Comparison of ENCODE assay signal across 1 cellular context in the genomic region with DNA sequence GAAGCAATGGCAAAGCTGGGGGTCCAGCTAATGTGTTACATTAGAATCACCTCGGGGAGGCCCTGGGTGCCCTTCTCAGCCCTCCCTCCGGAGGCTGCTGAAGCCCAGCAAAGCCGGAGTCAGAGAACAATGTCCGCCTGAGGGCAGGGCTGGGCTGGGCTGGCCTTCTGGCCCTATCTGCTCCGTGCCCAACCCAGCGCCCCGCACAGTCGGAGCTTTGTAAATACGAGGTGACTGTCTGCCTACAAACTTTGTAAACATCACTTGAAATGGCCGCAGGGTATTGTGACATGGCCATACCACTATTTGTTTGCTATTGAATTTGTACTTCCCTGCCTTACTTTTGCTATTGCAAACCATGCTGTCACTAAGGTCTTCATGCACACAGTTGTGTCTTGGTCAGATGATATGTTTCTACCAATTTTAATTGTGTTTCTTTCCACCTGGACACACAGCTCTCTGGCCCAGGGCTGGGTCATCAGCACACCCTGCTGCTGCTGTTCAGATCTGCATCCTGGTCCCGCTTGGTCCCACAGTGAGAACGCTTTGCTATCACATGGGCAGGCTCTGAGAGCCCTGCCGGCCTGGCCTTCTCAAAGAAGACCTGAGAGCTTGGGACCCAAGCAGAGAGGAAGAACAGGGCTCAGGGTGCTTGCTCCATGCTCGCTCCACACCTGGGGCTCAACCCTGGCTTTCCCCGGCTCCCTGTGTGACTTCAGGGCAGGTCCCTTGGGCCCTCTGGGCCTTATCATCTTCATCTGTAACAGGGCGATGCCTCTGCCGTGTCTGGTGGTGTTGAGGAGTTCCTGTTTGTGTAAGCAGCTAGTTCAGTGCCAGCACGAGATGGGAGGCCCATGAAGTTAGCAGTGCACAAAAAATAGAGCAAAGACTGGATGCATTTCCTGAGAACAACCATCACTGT.
TF ChIP-seq lines count a peak whose summit lies in the region.

No MANE protein-coding gene starts in this region.

TF ChIP-seq in HepG2, 621 proteins besides CTCF, POLR2A, EP300 and RAD21 (continued from another document and continues in another):
- TF ChIP-seq, protein P1, sequence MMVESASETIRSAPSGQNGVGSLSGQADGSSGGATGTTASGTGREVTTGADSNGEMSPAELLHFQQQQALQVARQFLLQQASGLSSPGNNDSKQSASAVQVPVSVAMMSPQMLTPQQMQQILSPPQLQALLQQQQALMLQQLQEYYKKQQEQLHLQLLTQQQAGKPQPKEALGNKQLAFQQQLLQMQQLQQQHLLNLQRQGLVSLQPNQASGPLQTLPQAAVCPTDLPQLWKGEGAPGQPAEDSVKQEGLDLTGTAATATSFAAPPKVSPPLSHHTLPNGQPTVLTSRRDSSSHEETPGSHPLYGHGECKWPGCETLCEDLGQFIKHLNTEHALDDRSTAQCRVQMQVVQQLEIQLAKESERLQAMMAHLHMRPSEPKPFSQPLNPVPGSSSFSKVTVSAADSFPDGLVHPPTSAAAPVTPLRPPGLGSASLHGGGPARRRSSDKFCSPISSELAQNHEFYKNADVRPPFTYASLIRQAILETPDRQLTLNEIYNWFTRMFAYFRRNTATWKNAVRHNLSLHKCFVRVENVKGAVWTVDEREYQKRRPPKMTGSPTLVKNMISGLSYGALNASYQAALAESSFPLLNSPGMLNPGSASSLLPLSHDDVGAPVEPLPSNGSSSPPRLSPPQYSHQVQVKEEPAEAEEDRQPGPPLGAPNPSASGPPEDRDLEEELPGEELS (CRISPR knock-in tag; IDR thresholded peaks at IDR 0.05), result peak; percentile 99
- TF ChIP-seq, protein P2, sequence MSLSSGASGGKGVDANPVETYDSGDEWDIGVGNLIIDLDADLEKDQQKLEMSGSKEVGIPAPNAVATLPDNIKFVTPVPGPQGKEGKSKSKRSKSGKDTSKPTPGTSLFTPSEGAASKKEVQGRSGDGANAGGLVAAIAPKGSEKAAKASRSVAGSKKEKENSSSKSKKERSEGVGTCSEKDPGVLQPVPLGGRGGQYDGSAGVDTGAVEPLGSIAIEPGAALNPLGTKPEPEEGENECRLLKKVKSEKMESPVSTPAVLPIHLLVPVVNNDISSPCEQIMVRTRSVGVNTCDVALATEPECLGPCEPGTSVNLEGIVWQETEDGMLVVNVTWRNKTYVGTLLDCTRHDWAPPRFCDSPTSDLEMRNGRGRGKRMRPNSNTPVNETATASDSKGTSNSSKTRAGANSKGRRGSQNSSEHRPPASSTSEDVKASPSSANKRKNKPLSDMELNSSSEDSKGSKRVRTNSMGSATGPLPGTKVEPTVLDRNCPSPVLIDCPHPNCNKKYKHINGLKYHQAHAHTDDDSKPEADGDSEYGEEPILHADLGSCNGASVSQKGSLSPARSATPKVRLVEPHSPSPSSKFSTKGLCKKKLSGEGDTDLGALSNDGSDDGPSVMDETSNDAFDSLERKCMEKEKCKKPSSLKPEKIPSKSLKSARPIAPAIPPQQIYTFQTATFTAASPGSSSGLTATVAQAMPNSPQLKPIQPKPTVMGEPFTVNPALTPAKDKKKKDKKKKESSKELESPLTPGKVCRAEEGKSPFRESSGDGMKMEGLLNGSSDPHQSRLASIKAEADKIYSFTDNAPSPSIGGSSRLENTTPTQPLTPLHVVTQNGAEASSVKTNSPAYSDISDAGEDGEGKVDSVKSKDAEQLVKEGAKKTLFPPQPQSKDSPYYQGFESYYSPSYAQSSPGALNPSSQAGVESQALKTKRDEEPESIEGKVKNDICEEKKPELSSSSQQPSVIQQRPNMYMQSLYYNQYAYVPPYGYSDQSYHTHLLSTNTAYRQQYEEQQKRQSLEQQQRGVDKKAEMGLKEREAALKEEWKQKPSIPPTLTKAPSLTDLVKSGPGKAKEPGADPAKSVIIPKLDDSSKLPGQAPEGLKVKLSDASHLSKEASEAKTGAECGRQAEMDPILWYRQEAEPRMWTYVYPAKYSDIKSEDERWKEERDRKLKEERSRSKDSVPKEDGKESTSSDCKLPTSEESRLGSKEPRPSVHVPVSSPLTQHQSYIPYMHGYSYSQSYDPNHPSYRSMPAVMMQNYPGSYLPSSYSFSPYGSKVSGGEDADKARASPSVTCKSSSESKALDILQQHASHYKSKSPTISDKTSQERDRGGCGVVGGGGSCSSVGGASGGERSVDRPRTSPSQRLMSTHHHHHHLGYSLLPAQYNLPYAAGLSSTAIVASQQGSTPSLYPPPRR (CRISPR knock-in tag; IDR thresholded peaks at IDR 0.05; ENCODE audit: borderline replicate concordance), result peak; percentile 93
- peak; percentile 60; the same call in 1 of the 2 replicates for TF ChIP-seq ZNF644 (CRISPR knock-in tag; IDR thresholded peaks at IDR 0.05; ENCODE audit: low read depth)
- TF ChIP-seq, protein P3, sequence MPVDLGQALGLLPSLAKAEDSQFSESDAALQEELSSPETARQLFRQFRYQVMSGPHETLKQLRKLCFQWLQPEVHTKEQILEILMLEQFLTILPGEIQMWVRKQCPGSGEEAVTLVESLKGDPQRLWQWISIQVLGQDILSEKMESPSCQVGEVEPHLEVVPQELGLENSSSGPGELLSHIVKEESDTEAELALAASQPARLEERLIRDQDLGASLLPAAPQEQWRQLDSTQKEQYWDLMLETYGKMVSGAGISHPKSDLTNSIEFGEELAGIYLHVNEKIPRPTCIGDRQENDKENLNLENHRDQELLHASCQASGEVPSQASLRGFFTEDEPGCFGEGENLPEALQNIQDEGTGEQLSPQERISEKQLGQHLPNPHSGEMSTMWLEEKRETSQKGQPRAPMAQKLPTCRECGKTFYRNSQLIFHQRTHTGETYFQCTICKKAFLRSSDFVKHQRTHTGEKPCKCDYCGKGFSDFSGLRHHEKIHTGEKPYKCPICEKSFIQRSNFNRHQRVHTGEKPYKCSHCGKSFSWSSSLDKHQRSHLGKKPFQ (CRISPR knock-in tag; IDR thresholded peaks at IDR 0.05; ENCODE audit: insufficient replicate concordance), result peak; percentile 55
- TF ChIP-seq FOXK1 (CRISPR knock-in tag; IDR thresholded peaks at IDR 0.05; ENCODE audit: borderline replicate concordance, low read depth), result peak; percentile 100
- TF ChIP-seq, protein P4, sequence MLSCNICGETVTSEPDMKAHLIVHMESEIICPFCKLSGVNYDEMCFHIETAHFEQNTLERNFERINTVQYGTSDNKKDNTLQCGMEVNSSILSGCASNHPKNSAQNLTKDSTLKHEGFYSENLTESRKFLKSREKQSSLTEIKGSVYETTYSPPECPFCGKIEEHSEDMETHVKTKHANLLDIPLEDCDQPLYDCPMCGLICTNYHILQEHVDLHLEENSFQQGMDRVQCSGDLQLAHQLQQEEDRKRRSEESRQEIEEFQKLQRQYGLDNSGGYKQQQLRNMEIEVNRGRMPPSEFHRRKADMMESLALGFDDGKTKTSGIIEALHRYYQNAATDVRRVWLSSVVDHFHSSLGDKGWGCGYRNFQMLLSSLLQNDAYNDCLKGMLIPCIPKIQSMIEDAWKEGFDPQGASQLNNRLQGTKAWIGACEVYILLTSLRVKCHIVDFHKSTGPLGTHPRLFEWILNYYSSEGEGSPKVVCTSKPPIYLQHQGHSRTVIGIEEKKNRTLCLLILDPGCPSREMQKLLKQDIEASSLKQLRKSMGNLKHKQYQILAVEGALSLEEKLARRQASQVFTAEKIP (CRISPR knock-in tag; IDR thresholded peaks at IDR 0.05; ENCODE audit: borderline replicate concordance), result no peak
- TF ChIP-seq, protein P5, sequence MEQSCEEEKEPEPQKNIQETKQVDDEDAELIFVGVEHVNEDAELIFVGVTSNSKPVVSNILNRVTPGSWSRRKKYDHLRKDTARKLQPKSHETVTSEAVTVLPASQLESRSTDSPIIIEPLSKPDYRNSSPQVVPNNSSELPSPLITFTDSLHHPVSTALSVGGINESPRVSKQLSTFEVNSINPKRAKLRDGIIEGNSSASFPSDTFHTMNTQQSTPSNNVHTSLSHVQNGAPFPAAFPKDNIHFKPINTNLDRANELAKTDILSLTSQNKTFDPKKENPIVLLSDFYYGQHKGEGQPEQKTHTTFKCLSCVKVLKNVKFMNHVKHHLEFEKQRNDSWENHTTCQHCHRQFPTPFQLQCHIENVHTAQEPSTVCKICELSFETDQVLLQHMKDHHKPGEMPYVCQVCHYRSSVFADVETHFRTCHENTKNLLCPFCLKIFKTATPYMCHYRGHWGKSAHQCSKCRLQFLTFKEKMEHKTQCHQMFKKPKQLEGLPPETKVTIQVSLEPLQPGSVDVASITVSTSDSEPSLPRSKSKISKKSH (CRISPR knock-in tag; IDR thresholded peaks at IDR 0.05; ENCODE audit: borderline replicate concordance), result no peak; the same call in 1 of the 2 replicates
- TF ChIP-seq SIN3B (IDR thresholded peaks at IDR 0.05; ENCODE audit: low read length), result no peak; the same call in 1 of the 2 replicates
- 0 out of 2 replicates have a peak, but pooled peaks have one; percentile 46 for TF ChIP-seq ZNF17 (CRISPR knock-in tag; IDR thresholded peaks at IDR 0.05)
- TF ChIP-seq, protein P6, sequence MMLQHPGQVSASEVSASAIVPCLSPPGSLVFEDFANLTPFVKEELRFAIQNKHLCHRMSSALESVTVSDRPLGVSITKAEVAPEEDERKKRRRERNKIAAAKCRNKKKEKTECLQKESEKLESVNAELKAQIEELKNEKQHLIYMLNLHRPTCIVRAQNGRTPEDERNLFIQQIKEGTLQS (CRISPR knock-in tag; IDR thresholded peaks at IDR 0.05), result peak; percentile 48; the same call in 1 of the 2 replicates
- TF ChIP-seq ZNF256 (CRISPR knock-in tag; conservative IDR thresholded peaks at IDR 0.05), result no peak
- no peak for TF ChIP-seq ZNF253 (CRISPR knock-in tag; IDR thresholded peaks at IDR 0.05; ENCODE audit: borderline replicate concordance)
- TF ChIP-seq, protein P7, sequence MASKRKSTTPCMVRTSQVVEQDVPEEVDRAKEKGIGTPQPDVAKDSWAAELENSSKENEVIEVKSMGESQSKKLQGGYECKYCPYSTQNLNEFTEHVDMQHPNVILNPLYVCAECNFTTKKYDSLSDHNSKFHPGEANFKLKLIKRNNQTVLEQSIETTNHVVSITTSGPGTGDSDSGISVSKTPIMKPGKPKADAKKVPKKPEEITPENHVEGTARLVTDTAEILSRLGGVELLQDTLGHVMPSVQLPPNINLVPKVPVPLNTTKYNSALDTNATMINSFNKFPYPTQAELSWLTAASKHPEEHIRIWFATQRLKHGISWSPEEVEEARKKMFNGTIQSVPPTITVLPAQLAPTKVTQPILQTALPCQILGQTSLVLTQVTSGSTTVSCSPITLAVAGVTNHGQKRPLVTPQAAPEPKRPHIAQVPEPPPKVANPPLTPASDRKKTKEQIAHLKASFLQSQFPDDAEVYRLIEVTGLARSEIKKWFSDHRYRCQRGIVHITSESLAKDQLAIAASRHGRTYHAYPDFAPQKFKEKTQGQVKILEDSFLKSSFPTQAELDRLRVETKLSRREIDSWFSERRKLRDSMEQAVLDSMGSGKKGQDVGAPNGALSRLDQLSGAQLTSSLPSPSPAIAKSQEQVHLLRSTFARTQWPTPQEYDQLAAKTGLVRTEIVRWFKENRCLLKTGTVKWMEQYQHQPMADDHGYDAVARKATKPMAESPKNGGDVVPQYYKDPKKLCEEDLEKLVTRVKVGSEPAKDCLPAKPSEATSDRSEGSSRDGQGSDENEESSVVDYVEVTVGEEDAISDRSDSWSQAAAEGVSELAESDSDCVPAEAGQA (IDR thresholded peaks at IDR 0.05; ENCODE audit: low read depth), result peak; percentile 90
- TF ChIP-seq, protein P7 (CRISPR knock-in tag; IDR thresholded peaks at IDR 0.05; ENCODE audit: borderline replicate concordance), result no peak
- TF ChIP-seq HMGA1 (CRISPR knock-in tag; conservative IDR thresholded peaks at IDR 0.05), result no peak
- TF ChIP-seq ZFP36L2 (CRISPR knock-in tag; IDR thresholded peaks at IDR 0.05), result no peak; the same call in 1 of the 2 replicates
- TF ChIP-seq, protein P8, sequence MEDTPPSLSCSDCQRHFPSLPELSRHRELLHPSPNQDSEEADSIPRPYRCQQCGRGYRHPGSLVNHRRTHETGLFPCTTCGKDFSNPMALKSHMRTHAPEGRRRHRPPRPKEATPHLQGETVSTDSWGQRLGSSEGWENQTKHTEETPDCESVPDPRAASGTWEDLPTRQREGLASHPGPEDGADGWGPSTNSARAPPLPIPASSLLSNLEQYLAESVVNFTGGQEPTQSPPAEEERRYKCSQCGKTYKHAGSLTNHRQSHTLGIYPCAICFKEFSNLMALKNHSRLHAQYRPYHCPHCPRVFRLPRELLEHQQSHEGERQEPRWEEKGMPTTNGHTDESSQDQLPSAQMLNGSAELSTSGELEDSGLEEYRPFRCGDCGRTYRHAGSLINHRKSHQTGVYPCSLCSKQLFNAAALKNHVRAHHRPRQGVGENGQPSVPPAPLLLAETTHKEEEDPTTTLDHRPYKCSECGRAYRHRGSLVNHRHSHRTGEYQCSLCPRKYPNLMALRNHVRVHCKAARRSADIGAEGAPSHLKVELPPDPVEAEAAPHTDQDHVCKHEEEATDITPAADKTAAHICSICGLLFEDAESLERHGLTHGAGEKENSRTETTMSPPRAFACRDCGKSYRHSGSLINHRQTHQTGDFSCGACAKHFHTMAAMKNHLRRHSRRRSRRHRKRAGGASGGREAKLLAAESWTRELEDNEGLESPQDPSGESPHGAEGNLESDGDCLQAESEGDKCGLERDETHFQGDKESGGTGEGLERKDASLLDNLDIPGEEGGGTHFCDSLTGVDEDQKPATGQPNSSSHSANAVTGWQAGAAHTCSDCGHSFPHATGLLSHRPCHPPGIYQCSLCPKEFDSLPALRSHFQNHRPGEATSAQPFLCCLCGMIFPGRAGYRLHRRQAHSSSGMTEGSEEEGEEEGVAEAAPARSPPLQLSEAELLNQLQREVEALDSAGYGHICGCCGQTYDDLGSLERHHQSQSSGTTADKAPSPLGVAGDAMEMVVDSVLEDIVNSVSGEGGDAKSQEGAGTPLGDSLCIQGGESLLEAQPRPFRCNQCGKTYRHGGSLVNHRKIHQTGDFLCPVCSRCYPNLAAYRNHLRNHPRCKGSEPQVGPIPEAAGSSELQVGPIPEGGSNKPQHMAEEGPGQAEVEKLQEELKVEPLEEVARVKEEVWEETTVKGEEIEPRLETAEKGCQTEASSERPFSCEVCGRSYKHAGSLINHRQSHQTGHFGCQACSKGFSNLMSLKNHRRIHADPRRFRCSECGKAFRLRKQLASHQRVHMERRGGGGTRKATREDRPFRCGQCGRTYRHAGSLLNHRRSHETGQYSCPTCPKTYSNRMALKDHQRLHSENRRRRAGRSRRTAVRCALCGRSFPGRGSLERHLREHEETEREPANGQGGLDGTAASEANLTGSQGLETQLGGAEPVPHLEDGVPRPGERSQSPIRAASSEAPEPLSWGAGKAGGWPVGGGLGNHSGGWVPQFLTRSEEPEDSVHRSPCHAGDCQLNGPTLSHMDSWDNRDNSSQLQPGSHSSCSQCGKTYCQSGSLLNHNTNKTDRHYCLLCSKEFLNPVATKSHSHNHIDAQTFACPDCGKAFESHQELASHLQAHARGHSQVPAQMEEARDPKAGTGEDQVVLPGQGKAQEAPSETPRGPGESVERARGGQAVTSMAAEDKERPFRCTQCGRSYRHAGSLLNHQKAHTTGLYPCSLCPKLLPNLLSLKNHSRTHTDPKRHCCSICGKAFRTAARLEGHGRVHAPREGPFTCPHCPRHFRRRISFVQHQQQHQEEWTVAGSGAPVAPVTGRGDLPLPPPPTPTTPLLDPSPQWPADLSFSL (CRISPR knock-in tag; IDR thresholded peaks at IDR 0.05), result 0 out of 2 replicates have a peak, but pooled peaks have one; percentile 48
- no peak for TF ChIP-seq ZBTB42 (CRISPR knock-in tag; IDR thresholded peaks at IDR 0.05)
